8 cellular contexts compared by ENCODE assay signal in the genomic region with DNA sequence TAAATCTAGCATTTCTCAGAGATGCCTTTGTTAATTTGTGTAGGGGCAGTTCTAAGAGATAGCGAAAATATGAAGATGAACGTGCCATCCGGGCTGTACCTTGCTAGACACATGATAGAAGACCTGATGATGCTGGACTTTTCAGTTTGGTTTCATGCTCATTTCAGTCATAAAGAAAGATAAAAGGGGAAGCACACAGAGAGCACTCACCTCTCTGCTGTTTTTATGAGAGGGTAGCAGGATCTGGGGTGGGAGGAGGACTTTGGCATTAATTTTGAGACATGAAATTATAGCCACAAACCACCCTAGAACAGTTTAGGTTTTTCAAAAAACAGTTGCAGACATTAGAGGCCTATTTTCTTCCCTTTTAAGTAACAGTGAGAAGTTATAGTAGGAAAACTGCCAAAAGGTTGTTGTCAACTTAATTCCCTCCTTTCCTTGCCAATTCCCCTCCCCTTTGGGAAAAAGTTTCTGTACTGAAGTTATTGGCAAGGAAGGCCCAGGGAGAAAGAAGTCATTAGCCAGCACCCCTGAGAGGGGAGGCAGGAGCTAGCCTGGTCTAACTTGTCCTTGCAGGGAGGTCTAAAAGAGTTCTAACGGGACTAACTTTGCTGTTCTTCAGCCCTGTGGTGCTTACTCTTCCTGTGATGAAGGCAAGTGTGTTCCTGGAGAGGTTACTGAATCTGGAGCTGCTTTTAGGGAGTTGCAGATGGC. TPM values are rescaled to one million over a fixed set of nuclear protein-coding genes. Genes with fewer than 3 reads are reported as not detected.
A peak's percentile ranks its signal among the peaks of the same experiment; 100 is the strongest.
DNase-seq lines count a peak whose midpoint lies in the region; ATAC-seq and TF ChIP-seq lines count a peak whose summit lies in the region.

No MANE protein-coding gene starts in this region.

- intact Hi-C loops in dorsolateral prefrontal cortex (cut with DNase I) = no loop called here

- no peak for TF ChIP-seq CTCF in dorsolateral prefrontal cortex (IDR thresholded peaks at IDR 0.05 in 54 of 56, conservative IDR thresholded peaks at IDR 0.05 in 2 of 56; ENCODE audit: low read depth in 1 of 56, partially characterized antibody in 56 of 56)

- H3K4me3 ChIP-seq in GM08714 (ENCODE audit: low read length) (peak overlapping the region; percentile 99), dorsolateral prefrontal cortex (peak overlapping the region in 3 of 59 donors; percentile 83 to 94 (median 89)), skin epidermis (no peak overlapping the region)

- ATAC-seq in GM21367 (IDR thresholded peaks at IDR 0.05; ENCODE audit: unreplicated experiment) = peak; percentile 72
- peak; percentile 72 for ATAC-seq in HG03558 (IDR thresholded peaks at IDR 0.05; ENCODE audit: extremely low read depth, unreplicated experiment)

- DNase-seq in dorsolateral prefrontal cortex (no peak), SKM-1 (lab: John Stamatoyannopoulos, UW; ENCODE audit: unreplicated experiment) (no peak), HK-2 (ENCODE audit: unreplicated experiment) (no peak), NCI-H1417 (lab: John Stamatoyannopoulos, UW) (no peak)

- H3K27me3 ChIP-seq in dorsolateral prefrontal cortex = no peaks in the 10 kb centered on the region

- H3K27ac ChIP-seq in dorsolateral prefrontal cortex = peak overlapping the region in 43 of 59 donors; percentile 1 to 99 (median 50)
- H3K27ac ChIP-seq in skin epidermis = peak overlapping the region in 11 of 21 experiments; percentile 6 to 99 (median 34)

RNA-seq across cellular contexts. Expression of a gene that starts 2.7 kb away (rescaled TPM):
- 10 to 100 TPM; 22.9 to 64.1 (median 42.7) TPM for total RNA-seq in dorsolateral prefrontal cortex
